8 cellular contexts compared by ENCODE assay signal in the genomic region with DNA sequence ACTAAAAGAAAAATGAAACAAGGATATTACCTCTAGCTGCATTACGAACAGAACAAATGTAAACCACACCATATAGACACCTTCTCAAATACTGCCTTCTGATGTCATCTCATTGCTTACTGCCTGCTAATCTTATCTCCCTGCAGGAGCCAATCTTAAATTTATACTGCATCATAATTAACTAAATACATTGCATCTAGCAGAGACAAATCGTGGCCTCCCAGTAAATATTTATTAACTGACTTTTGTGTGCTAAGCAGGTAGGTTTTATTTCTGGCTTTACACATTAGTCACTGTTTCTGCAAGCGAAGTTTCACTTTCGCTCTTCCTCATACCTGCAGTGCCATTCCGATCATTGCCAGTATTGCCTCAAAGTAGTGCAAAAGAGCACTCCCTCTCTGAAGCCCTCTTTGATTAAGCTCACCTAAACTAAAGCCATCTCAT.
DNase-seq lines count a peak whose midpoint lies in the region; ATAC-seq and TF ChIP-seq lines count a peak whose summit lies in the region.

No MANE protein-coding gene starts in this region.

- no peaks in the 10 kb centered on the region for H3K36me3 ChIP-seq in mucosa of descending colon (ENCODE audit: low read depth)

- peak; percentile 94 for ATAC-seq in HG03039 (IDR thresholded peaks at IDR 0.05; ENCODE audit: unreplicated experiment)
- no peak for ATAC-seq in WTC11
- peak; percentile 48 for ATAC-seq in mucosa of descending colon

- CTCF ChIA-PET in WTC11 (lab: Charles Lee) = no interaction called here

- peaks cover 14% of the 10 kb centered on the region for H3K36me3 Mint-ChIP-seq in WTC11

- POLR2A ChIA-PET in WTC11 (lab: Charles Lee) = no interaction called here

- H3K27me3 Mint-ChIP-seq in WTC11 (ENCODE audit: low read depth) = no peaks in the 10 kb centered on the region

- no peaks in the 10 kb centered on the region for H3K9me3 ChIP-seq in mucosa of descending colon

- peak overlapping the region; percentile 41 for H3K27ac Mint-ChIP-seq in WTC11

- intact Hi-C loops in mucosa of descending colon (cut with DNase I, micrococcal nuclease) = no loop called here

- TF ChIP-seq CTCF in WTC11 (IDR thresholded peaks at IDR 0.05) (no peak), mucosa of descending colon (IDR thresholded peaks at IDR 0.05) (no peak)

- H3K4me1 ChIP-seq in mucosa of descending colon (ENCODE audit: low read depth) = peaks cover 44% of the 10 kb centered on the region

- H3K9me3 Mint-ChIP-seq in WTC11 = no peaks in the 10 kb centered on the region

- peak; percentile 39 for DNase-seq in stimulated activated CD4-positive, alpha-beta T cell treated with anti-CD3 and anti-CD28 coated beads, Interleukin-15, amount 100 ng/mL, for 24 hours
- DNase-seq in stimulated activated CD4-positive, alpha-beta T cell treated with anti-CD3 and anti-CD28 coated beads, Interleukin-12 subunit alpha, Interleukin-12 subunit beta, amount 100 ng/mL, for 4 hours = no peak
- DNase-seq in WTC11 (ENCODE audit: low spot score) = no peak
- DNase-seq in mucosa of descending colon = peak in 1 of 3 donors; percentile 55
- DNase-seq in NCI-H345 (lab: John Stamatoyannopoulos, UW) = no peak
- no peak for DNase-seq in NCI-H2196 treated with DMSO at 0.1 percent for 48 hours (lab: John Stamatoyannopoulos, UW; ENCODE audit: unreplicated experiment)
- DNase-seq in NCI-H748 treated with DMSO at 0.1 percent for 48 hours (lab: John Stamatoyannopoulos, UW) = no peak

- peaks cover 79% of the 10 kb centered on the region for H3K4me1 Mint-ChIP-seq in WTC11

- H3K4me3 Mint-ChIP-seq in WTC11 = no peak overlapping the region

- no peak overlapping the region for H3K4me3 ChIP-seq in mucosa of descending colon

TF ChIP-seq in WTC11, 78 proteins besides CTCF, POLR2A, EP300 and RAD21 (continues in another document):
- TF ChIP-seq ZNF263 (CRISPR knock-in tag; IDR thresholded peaks at IDR 0.05; ENCODE audit: low read depth) (no peak), GRHL2 (CRISPR knock-in tag; IDR thresholded peaks at IDR 0.05; ENCODE audit: insufficient replicate concordance, severe bottlenecking) (no peak), ZNF121 (CRISPR knock-in tag; IDR thresholded peaks at IDR 0.05) (no peak), IRF2 (CRISPR knock-in tag; IDR thresholded peaks at IDR 0.05; ENCODE audit: borderline replicate concordance, low read depth) (no peak), ELF4 (CRISPR knock-in tag; IDR thresholded peaks at IDR 0.05; ENCODE audit: low read depth) (no peak), ZNF317 (CRISPR knock-in tag; IDR thresholded peaks at IDR 0.05; ENCODE audit: borderline replicate concordance, low read depth) (no peak), TCF7 (CRISPR knock-in tag; IDR thresholded peaks at IDR 0.05; ENCODE audit: low read depth) (no peak), ZNF219 (CRISPR knock-in tag; IDR thresholded peaks at IDR 0.05; ENCODE audit: borderline replicate concordance) (no peak), ZNF671 (CRISPR knock-in tag; IDR thresholded peaks at IDR 0.05) (no peak), ETV6 (CRISPR knock-in tag; IDR thresholded peaks at IDR 0.05) (no peak), EMX1 (CRISPR knock-in tag; IDR thresholded peaks at IDR 0.05) (no peak), SOX15 (CRISPR knock-in tag; IDR thresholded peaks at IDR 0.05) (no peak)
- TF ChIP-seq, protein P1, sequence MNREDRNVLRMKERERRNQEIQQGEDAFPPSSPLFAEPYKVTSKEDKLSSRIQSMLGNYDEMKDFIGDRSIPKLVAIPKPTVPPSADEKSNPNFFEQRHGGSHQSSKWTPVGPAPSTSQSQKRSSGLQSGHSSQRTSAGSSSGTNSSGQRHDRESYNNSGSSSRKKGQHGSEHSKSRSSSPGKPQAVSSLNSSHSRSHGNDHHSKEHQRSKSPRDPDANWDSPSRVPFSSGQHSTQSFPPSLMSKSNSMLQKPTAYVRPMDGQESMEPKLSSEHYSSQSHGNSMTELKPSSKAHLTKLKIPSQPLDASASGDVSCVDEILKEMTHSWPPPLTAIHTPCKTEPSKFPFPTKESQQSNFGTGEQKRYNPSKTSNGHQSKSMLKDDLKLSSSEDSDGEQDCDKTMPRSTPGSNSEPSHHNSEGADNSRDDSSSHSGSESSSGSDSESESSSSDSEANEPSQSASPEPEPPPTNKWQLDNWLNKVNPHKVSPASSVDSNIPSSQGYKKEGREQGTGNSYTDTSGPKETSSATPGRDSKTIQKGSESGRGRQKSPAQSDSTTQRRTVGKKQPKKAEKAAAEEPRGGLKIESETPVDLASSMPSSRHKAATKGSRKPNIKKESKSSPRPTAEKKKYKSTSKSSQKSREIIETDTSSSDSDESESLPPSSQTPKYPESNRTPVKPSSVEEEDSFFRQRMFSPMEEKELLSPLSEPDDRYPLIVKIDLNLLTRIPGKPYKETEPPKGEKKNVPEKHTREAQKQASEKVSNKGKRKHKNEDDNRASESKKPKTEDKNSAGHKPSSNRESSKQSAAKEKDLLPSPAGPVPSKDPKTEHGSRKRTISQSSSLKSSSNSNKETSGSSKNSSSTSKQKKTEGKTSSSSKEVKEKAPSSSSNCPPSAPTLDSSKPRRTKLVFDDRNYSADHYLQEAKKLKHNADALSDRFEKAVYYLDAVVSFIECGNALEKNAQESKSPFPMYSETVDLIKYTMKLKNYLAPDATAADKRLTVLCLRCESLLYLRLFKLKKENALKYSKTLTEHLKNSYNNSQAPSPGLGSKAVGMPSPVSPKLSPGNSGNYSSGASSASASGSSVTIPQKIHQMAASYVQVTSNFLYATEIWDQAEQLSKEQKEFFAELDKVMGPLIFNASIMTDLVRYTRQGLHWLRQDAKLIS (CRISPR knock-in tag; IDR thresholded peaks at IDR 0.05; ENCODE audit: borderline replicate concordance) = no peak
- TF ChIP-seq, protein P2, sequence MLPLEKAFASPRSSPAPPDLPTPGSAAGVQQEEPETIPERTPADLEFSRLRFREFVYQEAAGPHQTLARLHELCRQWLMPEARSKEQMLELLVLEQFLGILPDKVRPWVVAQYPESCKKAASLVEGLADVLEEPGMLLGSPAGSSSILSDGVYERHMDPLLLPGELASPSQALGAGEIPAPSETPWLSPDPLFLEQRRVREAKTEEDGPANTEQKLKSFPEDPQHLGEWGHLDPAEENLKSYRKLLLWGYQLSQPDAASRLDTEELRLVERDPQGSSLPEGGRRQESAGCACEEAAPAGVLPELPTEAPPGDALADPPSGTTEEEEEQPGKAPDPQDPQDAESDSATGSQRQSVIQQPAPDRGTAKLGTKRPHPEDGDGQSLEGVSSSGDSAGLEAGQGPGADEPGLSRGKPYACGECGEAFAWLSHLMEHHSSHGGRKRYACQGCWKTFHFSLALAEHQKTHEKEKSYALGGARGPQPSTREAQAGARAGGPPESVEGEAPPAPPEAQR (CRISPR knock-in tag; IDR thresholded peaks at IDR 0.05) = no peak
- TF ChIP-seq, protein P3, sequence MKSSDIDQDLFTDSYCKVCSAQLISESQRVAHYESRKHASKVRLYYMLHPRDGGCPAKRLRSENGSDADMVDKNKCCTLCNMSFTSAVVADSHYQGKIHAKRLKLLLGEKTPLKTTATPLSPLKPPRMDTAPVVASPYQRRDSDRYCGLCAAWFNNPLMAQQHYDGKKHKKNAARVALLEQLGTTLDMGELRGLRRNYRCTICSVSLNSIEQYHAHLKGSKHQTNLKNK (CRISPR knock-in tag; IDR thresholded peaks at IDR 0.05) = no peak
- TF ChIP-seq, protein P4, sequence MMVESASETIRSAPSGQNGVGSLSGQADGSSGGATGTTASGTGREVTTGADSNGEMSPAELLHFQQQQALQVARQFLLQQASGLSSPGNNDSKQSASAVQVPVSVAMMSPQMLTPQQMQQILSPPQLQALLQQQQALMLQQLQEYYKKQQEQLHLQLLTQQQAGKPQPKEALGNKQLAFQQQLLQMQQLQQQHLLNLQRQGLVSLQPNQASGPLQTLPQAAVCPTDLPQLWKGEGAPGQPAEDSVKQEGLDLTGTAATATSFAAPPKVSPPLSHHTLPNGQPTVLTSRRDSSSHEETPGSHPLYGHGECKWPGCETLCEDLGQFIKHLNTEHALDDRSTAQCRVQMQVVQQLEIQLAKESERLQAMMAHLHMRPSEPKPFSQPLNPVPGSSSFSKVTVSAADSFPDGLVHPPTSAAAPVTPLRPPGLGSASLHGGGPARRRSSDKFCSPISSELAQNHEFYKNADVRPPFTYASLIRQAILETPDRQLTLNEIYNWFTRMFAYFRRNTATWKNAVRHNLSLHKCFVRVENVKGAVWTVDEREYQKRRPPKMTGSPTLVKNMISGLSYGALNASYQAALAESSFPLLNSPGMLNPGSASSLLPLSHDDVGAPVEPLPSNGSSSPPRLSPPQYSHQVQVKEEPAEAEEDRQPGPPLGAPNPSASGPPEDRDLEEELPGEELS (CRISPR knock-in tag; IDR thresholded peaks at IDR 0.05) = no peak
- TF ChIP-seq, protein P5, sequence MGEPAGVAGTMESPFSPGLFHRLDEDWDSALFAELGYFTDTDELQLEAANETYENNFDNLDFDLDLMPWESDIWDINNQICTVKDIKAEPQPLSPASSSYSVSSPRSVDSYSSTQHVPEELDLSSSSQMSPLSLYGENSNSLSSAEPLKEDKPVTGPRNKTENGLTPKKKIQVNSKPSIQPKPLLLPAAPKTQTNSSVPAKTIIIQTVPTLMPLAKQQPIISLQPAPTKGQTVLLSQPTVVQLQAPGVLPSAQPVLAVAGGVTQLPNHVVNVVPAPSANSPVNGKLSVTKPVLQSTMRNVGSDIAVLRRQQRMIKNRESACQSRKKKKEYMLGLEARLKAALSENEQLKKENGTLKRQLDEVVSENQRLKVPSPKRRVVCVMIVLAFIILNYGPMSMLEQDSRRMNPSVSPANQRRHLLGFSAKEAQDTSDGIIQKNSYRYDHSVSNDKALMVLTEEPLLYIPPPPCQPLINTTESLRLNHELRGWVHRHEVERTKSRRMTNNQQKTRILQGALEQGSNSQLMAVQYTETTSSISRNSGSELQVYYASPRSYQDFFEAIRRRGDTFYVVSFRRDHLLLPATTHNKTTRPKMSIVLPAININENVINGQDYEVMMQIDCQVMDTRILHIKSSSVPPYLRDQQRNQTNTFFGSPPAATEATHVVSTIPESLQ (CRISPR knock-in tag; IDR thresholded peaks at IDR 0.05) = no peak
- TF ChIP-seq, protein P6, sequence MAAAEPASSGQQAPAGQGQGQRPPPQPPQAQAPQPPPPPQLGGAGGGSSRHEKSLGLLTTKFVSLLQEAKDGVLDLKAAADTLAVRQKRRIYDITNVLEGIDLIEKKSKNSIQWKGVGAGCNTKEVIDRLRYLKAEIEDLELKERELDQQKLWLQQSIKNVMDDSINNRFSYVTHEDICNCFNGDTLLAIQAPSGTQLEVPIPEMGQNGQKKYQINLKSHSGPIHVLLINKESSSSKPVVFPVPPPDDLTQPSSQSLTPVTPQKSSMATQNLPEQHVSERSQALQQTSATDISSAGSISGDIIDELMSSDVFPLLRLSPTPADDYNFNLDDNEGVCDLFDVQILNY (CRISPR knock-in tag; IDR thresholded peaks at IDR 0.05) = no peak
